ENCODE assay signal across 8 cellular contexts in genomic region chr6:71289802-71290175, GRCh38. TPM values are rescaled to one million over a fixed set of nuclear protein-coding genes. Genes with fewer than 3 reads are reported as not detected.
DNase-seq lines count a peak whose midpoint lies in the region; ATAC-seq and TF ChIP-seq lines count a peak whose summit lies in the region.

No MANE protein-coding gene starts in this region.

- peak overlapping the region; percentile 37 for H3K27ac Mint-ChIP-seq in activated CD8-positive, alpha-beta memory T cell treated with anti-CD3 and anti-CD28 coated beads, Interleukin-2, amount 10 ng/mL, durations not matched to agents 7 days and 5 days
- peak overlapping the region; percentile 80 for H3K27ac Mint-ChIP-seq in activated naive CD8-positive, alpha-beta T cell treated with anti-CD3 and anti-CD28 coated beads, Interleukin-2, amount 10 ng/mL, durations not matched to agents 7 days and 5 days

- no peaks in the 10 kb centered on the region for H3K27me3 ChIP-seq in thoracic aorta (replicated peaks; ENCODE audit: insufficient read depth)

- H3K9me3 ChIP-seq in thoracic aorta, result no peaks in the 10 kb centered on the region

- CTCF ChIA-PET in activated CD8-positive, alpha-beta memory T cell treated with anti-CD3 and anti-CD28 coated beads, Interleukin-2, amount 10 ng/mL, durations not matched to agents 7 days and 5 days (lab: Charles Lee), result no interaction called here

- H3K36me3 ChIP-seq in thoracic aorta, result no peaks in the 10 kb centered on the region

- peaks cover 2% of the 10 kb centered on the region for H3K36me3 Mint-ChIP-seq in activated CD8-positive, alpha-beta memory T cell treated with anti-CD3 and anti-CD28 coated beads, Interleukin-2, amount 10 ng/mL, durations not matched to agents 7 days and 5 days
- peaks cover 14% of the 10 kb centered on the region for H3K36me3 Mint-ChIP-seq in activated naive CD8-positive, alpha-beta T cell treated with anti-CD3 and anti-CD28 coated beads, Interleukin-2, amount 10 ng/mL, durations not matched to agents 7 days and 5 days

- H3K4me1 Mint-ChIP-seq in activated CD8-positive, alpha-beta memory T cell treated with anti-CD3 and anti-CD28 coated beads, Interleukin-2, amount 10 ng/mL, durations not matched to agents 7 days and 5 days, result peaks cover 33% of the 10 kb centered on the region
- H3K4me1 Mint-ChIP-seq in activated naive CD8-positive, alpha-beta T cell treated with anti-CD3 and anti-CD28 coated beads, Interleukin-2, amount 10 ng/mL, durations not matched to agents 7 days and 5 days, result peaks cover 28% of the 10 kb centered on the region

- ATAC-seq in activated CD8-positive, alpha-beta memory T cell treated with anti-CD3 and anti-CD28 coated beads, Interleukin-2, amount 10 ng/mL, durations not matched to agents 7 days and 5 days, result no peak
- ATAC-seq in activated naive CD8-positive, alpha-beta T cell treated with anti-CD3 and anti-CD28 coated beads, Interleukin-2, amount 10 ng/mL, durations not matched to agents 7 days and 5 days (ENCODE audit: low read depth), result no peak
- ATAC-seq in thoracic aorta (ENCODE audit: insufficient number of reproducible peaks, low FRiP score, low read depth) (no peak), HG02623 (IDR thresholded peaks at IDR 0.05; ENCODE audit: unreplicated experiment) (no peak), HG03097 (IDR thresholded peaks at IDR 0.05; ENCODE audit: low FRiP score, unreplicated experiment) (no peak)

- H3K4me1 ChIP-seq in thoracic aorta (ENCODE audit: control insufficient read depth in 1 of 2, low read depth in 2 of 2), result peaks cover 9 to 42% of the 10 kb centered on the region in 2 donors

- DNase-seq in activated CD8-positive, alpha-beta memory T cell treated with anti-CD3 and anti-CD28 coated beads, Interleukin-2, amount 10 ng/mL, durations not matched to agents 7 days and 5 days, result no peak
- DNase-seq in activated CD8-positive, alpha-beta memory T cell treated with anti-CD3 and anti-CD28 coated beads, Interleukin-2, amount 50 U/mL, for 4 hours, result no peak
- DNase-seq in activated naive CD8-positive, alpha-beta T cell treated with anti-CD3 and anti-CD28 coated beads, Interleukin-2, amount 10 ng/mL, durations not matched to agents 7 days and 5 days, result no peak
- DNase-seq in kidney tubule cell (ENCODE audit: low spot score), result peak; percentile 15
- DNase-seq in thoracic aorta (ENCODE audit: low spot score), result no peak
- DNase-seq in NCI-H2029 (lab: John Stamatoyannopoulos, UW), result no peak

- H3K4me3 ChIP-seq in thoracic aorta, result peak overlapping the region; percentile 83

- peaks cover 16% of the 10 kb centered on the region for H3K27me3 Mint-ChIP-seq in activated CD8-positive, alpha-beta memory T cell treated with anti-CD3 and anti-CD28 coated beads, Interleukin-2, amount 10 ng/mL, durations not matched to agents 7 days and 5 days
- peaks cover 3% of the 10 kb centered on the region for H3K27me3 Mint-ChIP-seq in activated naive CD8-positive, alpha-beta T cell treated with anti-CD3 and anti-CD28 coated beads, Interleukin-2, amount 10 ng/mL, durations not matched to agents 7 days and 5 days

- H3K4me3 Mint-ChIP-seq in activated CD8-positive, alpha-beta memory T cell treated with anti-CD3 and anti-CD28 coated beads, Interleukin-2, amount 10 ng/mL, durations not matched to agents 7 days and 5 days, result peak overlapping the region; percentile 67
- peak overlapping the region; percentile 84 for H3K4me3 Mint-ChIP-seq in activated naive CD8-positive, alpha-beta T cell treated with anti-CD3 and anti-CD28 coated beads, Interleukin-2, amount 10 ng/mL, durations not matched to agents 7 days and 5 days

- POLR2A ChIA-PET in activated naive CD8-positive, alpha-beta T cell treated with anti-CD3 and anti-CD28 coated beads, Interleukin-2, amount 10 ng/mL, durations not matched to agents 7 days and 5 days (lab: Charles Lee), result no interaction called here

- no peaks in the 10 kb centered on the region for H3K9me3 Mint-ChIP-seq in activated CD8-positive, alpha-beta memory T cell treated with anti-CD3 and anti-CD28 coated beads, Interleukin-2, amount 10 ng/mL, durations not matched to agents 7 days and 5 days (ENCODE audit: low read depth)
- no peaks in the 10 kb centered on the region for H3K9me3 Mint-ChIP-seq in activated naive CD8-positive, alpha-beta T cell treated with anti-CD3 and anti-CD28 coated beads, Interleukin-2, amount 10 ng/mL, durations not matched to agents 7 days and 5 days

- no peak overlapping the region for H3K27ac ChIP-seq in thoracic aorta

- no peak for TF ChIP-seq CTCF in thoracic aorta (IDR thresholded peaks at IDR 0.05)

RNA-seq across cellular contexts. Expression of gene OGFRL1, which starts 1.2 kb away (rescaled TPM):
- 1 to 10 TPM; 3.0 to 5.0 TPM for total RNA-seq in activated CD8-positive, alpha-beta memory T cell treated with anti-CD3 and anti-CD28 coated beads, Interleukin-2, amount 10 ng/mL, durations not matched to agents 7 days and 5 days
- 10 to 100 TPM; 11.4 to 13.0 TPM for total RNA-seq in activated naive CD8-positive, alpha-beta T cell treated with anti-CD3 and anti-CD28 coated beads, Interleukin-2, amount 10 ng/mL, durations not matched to agents 7 days and 5 days
- 10 to 100 TPM; 26.9 to 30.5 TPM for total RNA-seq in thoracic aorta
